ENCODE assay signal across 10 cellular contexts in genomic region chr3:46293991-46294833, GRCh38. TPM values are rescaled to one million over a fixed set of nuclear protein-coding genes. Genes with fewer than 3 reads are reported as not detected.
A peak's percentile ranks its signal among the peaks of the same experiment; 100 is the strongest.
DNase-seq lines count a peak whose midpoint lies in the region; ATAC-seq and TF ChIP-seq lines count a peak whose summit lies in the region.
"Had no signal": no experiment of that assay in that cellular context is flagged by ENCODE, and none has a peak within 500 bp of the region (broad histone marks: within the 10 kb centered on the region; RNA-seq: fewer than 3 reads in every experiment).

No MANE protein-coding gene starts in this region.

- no peaks in the 10 kb centered on the region for H3K9me3 Mint-ChIP-seq in activated T-cell treated with anti-CD3 and anti-CD28 coated beads, Interleukin-2, amount 50 U/mL, for 4 hours
- no peaks in the 10 kb centered on the region for H3K9me3 Mint-ChIP-seq in HFFc6

- ATAC-seq in HG02798 (IDR thresholded peaks at IDR 0.05; ENCODE audit: poor library complexity, unreplicated experiment) (peak; percentile 48), HG03565 (IDR thresholded peaks at IDR 0.05; ENCODE audit: unreplicated experiment) (no peak), GM21515 (IDR thresholded peaks at IDR 0.05; ENCODE audit: unreplicated experiment) (no peak)
- ATAC-seq in activated T-cell treated with anti-CD3 and anti-CD28 coated beads, Interleukin-2, amount 50 U/mL, for 4 hours, result peak; percentile 93 to 95
- ATAC-seq: left cardiac atrium had no signal

- intact Hi-C loops in transverse colon (cut with DNase I; ENCODE audit: low total_unique reads), result no loop called here

- peak; percentile 50 for DNase-seq in GM10248 (ENCODE audit: extremely low spot score)
- DNase-seq in activated T-cell treated with anti-CD3 and anti-CD28 coated beads, Interleukin-2, amount 50 U/mL, for 4 hours, result no peak
- peak; percentile 81 to 87 for DNase-seq in stimulated activated CD4-positive, alpha-beta T cell treated with anti-CD3 and anti-CD28 coated beads, Interleukin-15, amount 100 ng/mL, for 48 hours (ENCODE audit: low read depth in 2 of 2)
- no peak for DNase-seq in HFFc6
- no peak for DNase-seq in transverse colon
- DNase-seq: left cardiac atrium, NCI-H2171 treated with DMSO at 0.1 percent for 48 hours had no signal

- no peak overlapping the region for H3K27ac Mint-ChIP-seq in HFFc6

- peak overlapping the region; percentile 52 for H3K4me3 Mint-ChIP-seq in activated T-cell treated with anti-CD3 and anti-CD28 coated beads, Interleukin-2, amount 50 U/mL, for 4 hours
- no peak overlapping the region for H3K4me3 Mint-ChIP-seq in HFFc6

- CTCF ChIA-PET in GM10248 (lab: Yijun Ruan, JAX), result interaction anchor here (0.9 to 1.9 kb wide), 10 partner anchors 9 to 84 kb away, joined by 3 to 6 read pairs (median 4); no protein-coding TSS in a partner anchor

- H3K36me3 Mint-ChIP-seq in activated T-cell treated with anti-CD3 and anti-CD28 coated beads, Interleukin-2, amount 50 U/mL, for 4 hours (ENCODE audit: insufficient read depth), result peaks cover 3% of the 10 kb centered on the region
- no peaks in the 10 kb centered on the region for H3K36me3 Mint-ChIP-seq in HFFc6 (ENCODE audit: low read depth)

- TF ChIP-seq POLR2A in transverse colon (IDR thresholded peaks at IDR 0.05), result no peak

- no peaks in the 10 kb centered on the region for H3K27me3 ChIP-seq in transverse colon

- WGBS in transverse colon (ENCODE audit: low coverage in 1 of 2), 2 donors, result 67 to 71% methylated on average over 2 to 4 of the region's 4 CpGs

- peaks cover 0 to 7% (median 0%) of the 10 kb centered on the region in 4 donors for H3K4me1 ChIP-seq in transverse colon

- no peaks in the 10 kb centered on the region for H3K9me3 ChIP-seq in transverse colon

- in situ Hi-C loops in transverse colon (cut with MboI; ENCODE audit: low pct_ligation_motif_present in 1 of 4, low pct_unique_long_range_greater_than_20kb in 1 of 4, low sequenced_read_pairs in 3 of 4), result no loop called here

- no peak overlapping the region for H3K4me3 ChIP-seq in transverse colon

- peaks cover 60% of the 10 kb centered on the region for H3K4me1 Mint-ChIP-seq in activated T-cell treated with anti-CD3 and anti-CD28 coated beads, Interleukin-2, amount 50 U/mL, for 4 hours (ENCODE audit: low read depth)
- no peaks in the 10 kb centered on the region for H3K4me1 Mint-ChIP-seq in HFFc6 (ENCODE audit: low read depth)

- TF ChIP-seq CTCF in GM10248 (IDR thresholded peaks at IDR 0.05; ENCODE audit: control extremely low read depth, extremely low read depth, low read depth, missing control alignments) (no peak), HFFc6 (IDR thresholded peaks at IDR 0.05) (no peak), transverse colon (IDR thresholded peaks at IDR 0.05) (no peak)

- POLR2A ChIA-PET in GM10248 (lab: Yijun Ruan, JAX), result no interaction called here

- no peaks in the 10 kb centered on the region for H3K36me3 ChIP-seq in transverse colon

- H3K27ac ChIP-seq in transverse colon, result peak overlapping the region in 2 of 4 donors; percentile 35 to 44

- H3K27me3 Mint-ChIP-seq in activated T-cell treated with anti-CD3 and anti-CD28 coated beads, Interleukin-2, amount 50 U/mL, for 4 hours (ENCODE audit: low read depth), result no peaks in the 10 kb centered on the region
- H3K27me3 Mint-ChIP-seq in HFFc6 (ENCODE audit: insufficient read depth), result peaks cover 20% of the 10 kb centered on the region

- TF ChIP-seq EP300 in transverse colon (IDR thresholded peaks at IDR 0.05; ENCODE audit: low read depth), result no peak

RNA-seq across cellular contexts. Expression of gene CCR3, which starts 52.0 kb away (rescaled TPM):
- not detected for total RNA-seq in activated T-cell treated with anti-CD3 and anti-CD28 coated beads, Interleukin-2, amount 50 U/mL, for 4 hours
- total RNA-seq in HFFc6 (2021; fragmentation: NEBNext Ultra II Directional; extraction: Animal tissue kit (Norgen Biotek cat#: 25700)), result not detected
- not detected for total RNA-seq in transverse colon
- total RNA-seq: left cardiac atrium had no signal

RNA-seq across cellular contexts. Expression of gene CCR2, which starts 59.7 kb away (rescaled TPM):
- total RNA-seq in activated T-cell treated with anti-CD3 and anti-CD28 coated beads, Interleukin-2, amount 50 U/mL, for 4 hours, result 1 to 10 TPM in 1 of 3 donors, under 1 TPM in 2; 0.18 to 1.4 (median 0.41) TPM
- not detected for total RNA-seq in HFFc6 (2021; fragmentation: NEBNext Ultra II Directional; extraction: Animal tissue kit (Norgen Biotek cat#: 25700))
- total RNA-seq in transverse colon, result 1 to 10 TPM in 2 of 4 donors, not detected in 2; 1.8 to 4.6 TPM

Comparison
In these comparisons a context has a peak if more than half of its experiments do, and no peak if none do; other contexts are left out.
1. DNase-seq: peak in GM10248 (single experiment) and stimulated activated CD4-positive, alpha-beta T cell treated with anti-CD3 and anti-CD28 coated beads, Interleukin-15, amount 100 ng/mL, for 48 hours (2 of 2); none in activated T-cell treated with anti-CD3 and anti-CD28 coated beads, Interleukin-2, amount 50 U/mL, for 4 hours (single experiment), HFFc6 (single experiment) and transverse colon (single experiment).
2. ATAC-seq: peak in HG02798 (single experiment) and activated T-cell treated with anti-CD3 and anti-CD28 coated beads, Interleukin-2, amount 50 U/mL, for 4 hours (2 of 2); none in HG03565 (single experiment) and GM21515 (single experiment).